In genomic region chr4:87060957-87061356, GRCh38 we compare ENCODE assay signal across 11 cellular contexts.
DNase-seq lines count a peak whose midpoint lies in the region; ATAC-seq, FAIRE-seq and TF ChIP-seq lines count a peak whose summit lies in the region.
"Had no signal": no experiment of that assay in that cellular context is flagged by ENCODE, and none has a peak within 500 bp of the region (broad histone marks: within the 10 kb centered on the region; RNA-seq: fewer than 3 reads in every experiment).

No MANE protein-coding gene starts in this region.

- no peak for TF ChIP-seq POLR2A in HepG2 (IDR thresholded peaks at IDR 0.05; ENCODE audit: insufficient read depth in 1 of 2, low read depth in 2 of 2, low read length in 2 of 2)

- FAIRE-seq in RCC 7860 (lab: Jason Lieb, UNC) (peak; percentile 62), HepG2 (lab: Jason Lieb, UNC) (no peak)

- peaks cover 11% of the 10 kb centered on the region for H3F3A ChIP-seq in smooth muscle cell (ENCODE audit: low read depth)

- intact Hi-C loops in HepG2 (cut with micrococcal nuclease; ENCODE audit: unreplicated experiment): no loop called here

- H3K79me2 ChIP-seq in smooth muscle cell (ENCODE audit: low read depth) (peaks cover 21% of the 10 kb centered on the region), HepG2 (ENCODE audit: insufficient read depth, low read length) (no peaks in the 10 kb centered on the region)

- peaks cover 96% of the 10 kb centered on the region for H4K20me1 ChIP-seq in smooth muscle cell (ENCODE audit: low read depth)
- no peaks in the 10 kb centered on the region for H4K20me1 ChIP-seq in HepG2 (ENCODE audit: insufficient read depth, low read length)

- H3K9me3 ChIP-seq in smooth muscle cell (replicated peaks; ENCODE audit: low read depth) (no peaks in the 10 kb centered on the region), HepG2 (ENCODE audit: low read length) (no peaks in the 10 kb centered on the region)
- H3K9me3 ChIP-seq: BE2C had no signal

- BruUV-seq in HepG2 (replicated peaks; lab: Mats Ljungman, UMichigan): no TSS peak

- H3K27me3 ChIP-seq in smooth muscle cell (ENCODE audit: low read depth): no peaks in the 10 kb centered on the region
- H3K27me3 ChIP-seq in HepG2 (ENCODE audit: control insufficient read depth in 1 of 2, insufficient read depth in 2 of 2, low read length in 2 of 2): no peaks in the 10 kb centered on the region
- H3K27me3 ChIP-seq: BE2C had no signal

- H3K36me3 ChIP-seq in smooth muscle cell (ENCODE audit: low read depth) (peaks cover 6% of the 10 kb centered on the region), HepG2 (replicated peaks in 1 of 2; ENCODE audit: control insufficient read depth in 1 of 2, insufficient read depth in 2 of 2, low read length in 2 of 2) (peaks cover 8 to 24% of the 10 kb centered on the region in 2 experiments)

- TF ChIP-seq EP300 in HepG2 (IDR thresholded peaks at IDR 0.05; ENCODE audit: low read depth in 2 of 2, low read length in 2 of 2) (no peak), HepG2 (CRISPR knock-in tag; IDR thresholded peaks at IDR 0.05; ENCODE audit: borderline replicate concordance) (no peak)

- in situ Hi-C loops in HepG2 (cut with HindIII; ENCODE audit: extremely low pct_ligation_motif_present, low pct_unique_long_range_greater_than_20kb): no loop called here

- TF ChIP-seq RAD21 in HepG2 (CRISPR knock-in tag; IDR thresholded peaks at IDR 0.05): no peak

- ATAC-seq in HepG2 (no peak), left lobe of liver (no peak)

- no peak overlapping the region for H3K4me2 ChIP-seq in smooth muscle cell
- H3K4me2 ChIP-seq in HepG2 (ENCODE audit: low read depth, low read length): no peak overlapping the region

- DNase-seq in activated CD4-positive, alpha-beta T cell treated with anti-CD3 and anti-CD28 coated beads, Interleukin-2, amount 50 U/mL, for 48 hours: peak; percentile 17 to 31
- no peak for DNase-seq in activated CD4-positive, alpha-beta T cell treated with anti-CD3 and anti-CD28 coated beads, Interleukin-2, amount 50 U/mL, for 4 hours
- DNase-seq in RCC 7860 (ENCODE audit: low spot score) (peak; percentile 84), epithelial cell of prostate (ENCODE audit: low read depth, low spot score) (peak; percentile 85), smooth muscle cell (lab: John Stamatoyannopoulos, UW; ENCODE audit: unreplicated experiment) (no peak), HepG2 (ENCODE audit: low spot score) (no peak), substantia nigra (lab: John Stamatoyannopoulos, UW) (no peak), left lobe of liver (ENCODE audit: low spot score) (no peak)
- DNase-seq: aorta, BE2C, NCI-H1417 had no signal

- H3K27ac ChIP-seq in epithelial cell of prostate: peak overlapping the region; percentile 19
- peak overlapping the region; percentile 65 for H3K27ac ChIP-seq in smooth muscle cell (ENCODE audit: low read depth)
- no peak overlapping the region for H3K27ac ChIP-seq in HepG2 (ENCODE audit: extremely low read length, insufficient read depth, low read length)
- H3K27ac ChIP-seq in substantia nigra (ENCODE audit: low read depth, low read length, poor library complexity, severe bottlenecking): no peak overlapping the region

- POLR2A ChIA-PET in HepG2 (lab: Yijun Ruan, JAX): no interaction called here

- H3K4me1 ChIP-seq in smooth muscle cell (ENCODE audit: low read depth) (peaks cover 36% of the 10 kb centered on the region), HepG2 (ENCODE audit: insufficient read depth, low read length) (peaks cover 7% of the 10 kb centered on the region)

- WGBS in smooth muscle cell (ENCODE audit: low lambda C conversion rate): 93% methylated on average over 5 of the region's 5 CpGs
- 100% methylated on average over 5 of the region's 5 CpGs for WGBS in HepG2 (ENCODE audit: low lambda C conversion rate)

- H3K4me3 ChIP-seq in smooth muscle cell (no peak overlapping the region), HepG2 (replicated peaks in 1 of 3; ENCODE audit: insufficient read depth in 1 of 3, low read depth in 2 of 3, low read length in 3 of 3) (no peak overlapping the region)

- CTCF ChIA-PET in HepG2 (lab: Yijun Ruan, JAX; ENCODE audit: low intra/inter-chr PET ratio, low total read pairs): no interaction called here

- TF ChIP-seq CTCF in smooth muscle cell (IDR thresholded peaks at IDR 0.05; ENCODE audit: borderline replicate concordance, insufficient read depth, poor library complexity, severe bottlenecking): no peak
- TF ChIP-seq CTCF in HepG2 (CRISPR knock-in tag; IDR thresholded peaks at IDR 0.05): no peak

- H2AFZ ChIP-seq in smooth muscle cell (ENCODE audit: low read depth) (no peak overlapping the region), HepG2 (ENCODE audit: low read length) (no peak overlapping the region)

- no peak overlapping the region for H3K9ac ChIP-seq in smooth muscle cell (ENCODE audit: low read depth)
- H3K9ac ChIP-seq in HepG2 (ENCODE audit: insufficient read depth, low read depth, low read length): no peak overlapping the region

TF ChIP-seq in HepG2, 621 proteins besides CTCF, POLR2A, EP300 and RAD21:
- TF ChIP-seq CHD2 (IDR thresholded peaks at IDR 0.05; ENCODE audit: low read depth, low read length) (no peak), ZNF781 (CRISPR knock-in tag; IDR thresholded peaks at IDR 0.05; ENCODE audit: borderline replicate concordance, not compliant biosample characterization) (no peak), ZBTB8A (CRISPR knock-in tag; IDR thresholded peaks at IDR 0.05; ENCODE audit: borderline replicate concordance, low read depth) (no peak), HINFP (CRISPR knock-in tag; IDR thresholded peaks at IDR 0.05; ENCODE audit: low read depth) (no peak), KAT7 (CRISPR knock-in tag; IDR thresholded peaks at IDR 0.05; ENCODE audit: borderline replicate concordance) (no peak), THAP7 (CRISPR knock-in tag; IDR thresholded peaks at IDR 0.05) (no peak), UBTF (CRISPR knock-in tag; IDR thresholded peaks at IDR 0.05) (no peak), NCOA2 (CRISPR knock-in tag; IDR thresholded peaks at IDR 0.05) (no peak), MAF1 (CRISPR knock-in tag; IDR thresholded peaks at IDR 0.05; ENCODE audit: borderline replicate concordance) (no peak), THYN1 (CRISPR knock-in tag; IDR thresholded peaks at IDR 0.05; ENCODE audit: borderline replicate concordance, low read depth) (no peak), KDM5B (CRISPR knock-in tag; IDR thresholded peaks at IDR 0.05; ENCODE audit: borderline replicate concordance) (no peak), ATRX (CRISPR knock-in tag; IDR thresholded peaks at IDR 0.05; ENCODE audit: borderline replicate concordance) (no peak), E2F1 (CRISPR knock-in tag; IDR thresholded peaks at IDR 0.05) (no peak)

Comparison
In these comparisons a context has a peak if more than half of its experiments do, and no peak if none do; other contexts are left out.
1. DNase-seq: peak in activated CD4-positive, alpha-beta T cell treated with anti-CD3 and anti-CD28 coated beads, Interleukin-2, amount 50 U/mL, for 48 hours (2 of 2), RCC 7860 (single experiment) and epithelial cell of prostate (single experiment); none in activated CD4-positive, alpha-beta T cell treated with anti-CD3 and anti-CD28 coated beads, Interleukin-2, amount 50 U/mL, for 4 hours (0 of 2), smooth muscle cell (single experiment), HepG2 (single experiment), substantia nigra (0 of 49) and left lobe of liver (single experiment).
2. H3K27ac ChIP-seq: peak in epithelial cell of prostate (single experiment) and smooth muscle cell (single experiment); none in HepG2 (single experiment) and substantia nigra (single experiment).